Comparison of ENCODE assay signal across 1 cellular context in genomic region chr13:114222461-114222968, GRCh38.
TF ChIP-seq lines count a peak whose summit lies in the region.

No MANE protein-coding gene starts in this region.

TF ChIP-seq in K562, 482 proteins besides CTCF, POLR2A, EP300 and RAD21 (continued from another document and continues in another):
- TF ChIP-seq PBX2 (CRISPR knock-in tag; IDR thresholded peaks at IDR 0.05; ENCODE audit: low read depth) (no peak), PBX2 (tag; conservative IDR thresholded peaks at IDR 0.05; ENCODE audit: low read depth) (no peak), PHB2 (IDR thresholded peaks at IDR 0.05; ENCODE audit: low read depth) (no peak), GTF2F1 (IDR thresholded peaks at IDR 0.05; ENCODE audit: low read depth, low read length) (no peak), ZBTB17 (CRISPR knock-in tag; IDR thresholded peaks at IDR 0.05) (peak; percentile 35; the same call in 1 of the 2 replicates), HDAC2 (IDR thresholded peaks at IDR 0.05) (peak; percentile 75; the same call in 1 of the 2 replicates), ILF3 (IDR thresholded peaks at IDR 0.05; ENCODE audit: borderline replicate concordance) (no peak), RBM34 (IDR thresholded peaks at IDR 0.05; ENCODE audit: borderline replicate concordance, insufficient read depth, low read length) (no peak), CHD7 (IDR thresholded peaks at IDR 0.05; ENCODE audit: low read depth, low read length) (no peak), TAF1 (IDR thresholded peaks at IDR 0.05; ENCODE audit: control insufficient read depth, extremely low read depth, insufficient read depth, low read length, severe bottlenecking) (peak; percentile 36), TAF7 (tag; IDR thresholded peaks at IDR 0.05) (no peak), E2F8 (IDR thresholded peaks at IDR 0.05; ENCODE audit: low read depth, partially characterized antibody) (no peak), E2F6 (IDR thresholded peaks at IDR 0.05; ENCODE audit: borderline replicate concordance in 1 of 2, extremely low read depth in 1 of 2, insufficient read depth in 1 of 2, insufficient read length in 1 of 2, low read depth in 1 of 2, low read length in 1 of 2, poor library complexity in 1 of 2, severe bottlenecking in 1 of 2) (peak in 1 of 2 experiments; percentile 55), BACH1 (tag; IDR thresholded peaks at IDR 0.05) (peak; percentile 95), ZNF644 (tag; IDR thresholded peaks at IDR 0.05; ENCODE audit: low read depth) (no peak), ARID2 (IDR thresholded peaks at IDR 0.05) (no peak), RUNX1 (IDR thresholded peaks at IDR 0.05; ENCODE audit: low read depth) (no peak), PTBP1 (IDR thresholded peaks at IDR 0.05; ENCODE audit: low read depth, low read length) (no peak), PRMT5 (CRISPR knock-in tag; IDR thresholded peaks at IDR 0.05) (no peak), KAT2B (IDR thresholded peaks at IDR 0.05; ENCODE audit: low read depth, low read length) (no peak), SUPT5H (IDR thresholded peaks at IDR 0.05) (no peak), ZNF77 (CRISPR knock-in tag; IDR thresholded peaks at IDR 0.05) (no peak), ZNF780A (CRISPR knock-in tag; IDR thresholded peaks at IDR 0.05) (no peak), U2AF2 (optimal IDR thresholded peaks at IDR 0.05; ENCODE audit: low read depth, low read length) (no peak), DPF2 (IDR thresholded peaks at IDR 0.05) (peak; percentile 96), IRF1 (CRISPR knock-in tag; IDR thresholded peaks at IDR 0.05; ENCODE audit: borderline replicate concordance) (no peak), PHTF2 (CRISPR knock-in tag; IDR thresholded peaks at IDR 0.05) (no peak), HMG20B (CRISPR knock-in tag; IDR thresholded peaks at IDR 0.05) (no peak)
- TF ChIP-seq, protein P1, sequence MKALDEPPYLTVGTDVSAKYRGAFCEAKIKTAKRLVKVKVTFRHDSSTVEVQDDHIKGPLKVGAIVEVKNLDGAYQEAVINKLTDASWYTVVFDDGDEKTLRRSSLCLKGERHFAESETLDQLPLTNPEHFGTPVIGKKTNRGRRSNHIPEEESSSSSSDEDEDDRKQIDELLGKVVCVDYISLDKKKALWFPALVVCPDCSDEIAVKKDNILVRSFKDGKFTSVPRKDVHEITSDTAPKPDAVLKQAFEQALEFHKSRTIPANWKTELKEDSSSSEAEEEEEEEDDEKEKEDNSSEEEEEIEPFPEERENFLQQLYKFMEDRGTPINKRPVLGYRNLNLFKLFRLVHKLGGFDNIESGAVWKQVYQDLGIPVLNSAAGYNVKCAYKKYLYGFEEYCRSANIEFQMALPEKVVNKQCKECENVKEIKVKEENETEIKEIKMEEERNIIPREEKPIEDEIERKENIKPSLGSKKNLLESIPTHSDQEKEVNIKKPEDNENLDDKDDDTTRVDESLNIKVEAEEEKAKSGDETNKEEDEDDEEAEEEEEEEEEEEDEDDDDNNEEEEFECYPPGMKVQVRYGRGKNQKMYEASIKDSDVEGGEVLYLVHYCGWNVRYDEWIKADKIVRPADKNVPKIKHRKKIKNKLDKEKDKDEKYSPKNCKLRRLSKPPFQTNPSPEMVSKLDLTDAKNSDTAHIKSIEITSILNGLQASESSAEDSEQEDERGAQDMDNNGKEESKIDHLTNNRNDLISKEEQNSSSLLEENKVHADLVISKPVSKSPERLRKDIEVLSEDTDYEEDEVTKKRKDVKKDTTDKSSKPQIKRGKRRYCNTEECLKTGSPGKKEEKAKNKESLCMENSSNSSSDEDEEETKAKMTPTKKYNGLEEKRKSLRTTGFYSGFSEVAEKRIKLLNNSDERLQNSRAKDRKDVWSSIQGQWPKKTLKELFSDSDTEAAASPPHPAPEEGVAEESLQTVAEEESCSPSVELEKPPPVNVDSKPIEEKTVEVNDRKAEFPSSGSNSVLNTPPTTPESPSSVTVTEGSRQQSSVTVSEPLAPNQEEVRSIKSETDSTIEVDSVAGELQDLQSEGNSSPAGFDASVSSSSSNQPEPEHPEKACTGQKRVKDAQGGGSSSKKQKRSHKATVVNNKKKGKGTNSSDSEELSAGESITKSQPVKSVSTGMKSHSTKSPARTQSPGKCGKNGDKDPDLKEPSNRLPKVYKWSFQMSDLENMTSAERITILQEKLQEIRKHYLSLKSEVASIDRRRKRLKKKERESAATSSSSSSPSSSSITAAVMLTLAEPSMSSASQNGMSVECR (CRISPR knock-in tag; IDR thresholded peaks at IDR 0.05): no peak
- TF ChIP-seq, protein P2, sequence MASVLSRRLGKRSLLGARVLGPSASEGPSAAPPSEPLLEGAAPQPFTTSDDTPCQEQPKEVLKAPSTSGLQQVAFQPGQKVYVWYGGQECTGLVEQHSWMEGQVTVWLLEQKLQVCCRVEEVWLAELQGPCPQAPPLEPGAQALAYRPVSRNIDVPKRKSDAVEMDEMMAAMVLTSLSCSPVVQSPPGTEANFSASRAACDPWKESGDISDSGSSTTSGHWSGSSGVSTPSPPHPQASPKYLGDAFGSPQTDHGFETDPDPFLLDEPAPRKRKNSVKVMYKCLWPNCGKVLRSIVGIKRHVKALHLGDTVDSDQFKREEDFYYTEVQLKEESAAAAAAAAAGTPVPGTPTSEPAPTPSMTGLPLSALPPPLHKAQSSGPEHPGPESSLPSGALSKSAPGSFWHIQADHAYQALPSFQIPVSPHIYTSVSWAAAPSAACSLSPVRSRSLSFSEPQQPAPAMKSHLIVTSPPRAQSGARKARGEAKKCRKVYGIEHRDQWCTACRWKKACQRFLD (CRISPR knock-in tag; IDR thresholded peaks at IDR 0.05): peak; percentile 35; the same call in 1 of the 2 replicates
